ENCODE assay signal across 19 cellular contexts in genomic region chr11:19525276-19525675, GRCh38.
DNase-seq lines count a peak whose midpoint lies in the region; ATAC-seq and TF ChIP-seq lines count a peak whose summit lies in the region.
"Had no signal": no experiment of that assay in that cellular context is flagged by ENCODE, and none has a peak within 500 bp of the region (broad histone marks: within the 10 kb centered on the region; RNA-seq: fewer than 3 reads in every experiment).

No MANE protein-coding gene starts in this region.

- ATAC-seq in GM18873 (IDR thresholded peaks at IDR 0.05; ENCODE audit: low FRiP score, unreplicated experiment): peak; percentile 76
- peak; percentile 68 for ATAC-seq in GM21576 (IDR thresholded peaks at IDR 0.05; ENCODE audit: unreplicated experiment)
- ATAC-seq in HG03565 (IDR thresholded peaks at IDR 0.05; ENCODE audit: unreplicated experiment): peak; percentile 49
- no peak for ATAC-seq in HG02642 (IDR thresholded peaks at IDR 0.05; ENCODE audit: poor library complexity, unreplicated experiment)
- ATAC-seq in GM18511 (IDR thresholded peaks at IDR 0.05; ENCODE audit: unreplicated experiment): no peak
- ATAC-seq: PC-3, upper lobe of right lung had no signal

- peak overlapping the region; percentile 81 for H2BK12ac ChIP-seq in trophoblast cell (ENCODE audit: low read length)

- H3K14ac ChIP-seq in trophoblast cell (ENCODE audit: low read length): peak overlapping the region; percentile 46

- peak overlapping the region; percentile 80 for H4K91ac ChIP-seq in trophoblast cell (ENCODE audit: low read depth, low read length)

- no peak overlapping the region for H3K18ac ChIP-seq in trophoblast cell (ENCODE audit: low read length)

- H4K12ac ChIP-seq in trophoblast cell (ENCODE audit: low read depth, low read length): no peak overlapping the region

- H3K4me3 ChIP-seq in trophoblast cell (ENCODE audit: low read depth, low read length): no peak overlapping the region
- H3K4me3 ChIP-seq in SJCRH30: no peak overlapping the region
- H3K4me3 ChIP-seq in transverse colon: no peak overlapping the region
- H3K4me3 ChIP-seq: coronary artery, SK-N-MC, upper lobe of right lung had no signal

- DNase-seq in trophoblast cell (peak in 1 of 2 donors; percentile 16), SJCRH30 (no peak), transverse colon (no peak)
- DNase-seq: activated T-cell treated with anti-CD3 and anti-CD28 coated beads, Interleukin-2, amount 50 U/mL, for 1 hour; GF-D8; naive B cell; NCI-H1930; PC-3; small intestine; upper lobe of right lung had no signal

- in situ Hi-C loops in transverse colon (cut with MboI; ENCODE audit: low pct_ligation_motif_present in 1 of 4, low pct_unique_long_range_greater_than_20kb in 1 of 4, low sequenced_read_pairs in 3 of 4): loop anchor here in 2 of 4 donors (25.0 kb wide), 2 partner anchors 213 to 463 kb away; partner anchors contain the start of gene MRGPRX2 (in 2 of the 2)

- H3K36me3 ChIP-seq in trophoblast cell (ENCODE audit: control insufficient read depth in 1 of 2, insufficient read depth in 2 of 2, low read length in 2 of 2) (no peaks in the 10 kb centered on the region), SJCRH30 (no peaks in the 10 kb centered on the region), transverse colon (no peaks in the 10 kb centered on the region)
- H3K36me3 ChIP-seq: upper lobe of right lung had no signal

- H2BK120ac ChIP-seq in trophoblast cell (ENCODE audit: insufficient read depth, low read length, poor library complexity): peak overlapping the region; percentile 49

- peak overlapping the region; percentile 7 for H3K4me2 ChIP-seq in trophoblast cell (ENCODE audit: low read length)

- no peak overlapping the region for H3K27ac ChIP-seq in trophoblast cell (ENCODE audit: low read depth, low read length)
- H3K27ac ChIP-seq in SJCRH30: no peak overlapping the region
- no peak overlapping the region for H3K27ac ChIP-seq in transverse colon
- H3K27ac ChIP-seq: coronary artery, epithelial cell of prostate, parathyroid adenoma, SK-N-MC, upper lobe of right lung had no signal

- H3K79me1 ChIP-seq in trophoblast cell (ENCODE audit: low read length): peaks cover 16% of the 10 kb centered on the region

- intact Hi-C loops in transverse colon (cut with DNase I; ENCODE audit: low total_unique reads): no loop called here

- H3K9me3 ChIP-seq in trophoblast cell (ENCODE audit: insufficient read depth, low read depth, low read length): no peaks in the 10 kb centered on the region
- H3K9me3 ChIP-seq in SJCRH30 (replicated peaks): no peaks in the 10 kb centered on the region
- no peaks in the 10 kb centered on the region for H3K9me3 ChIP-seq in transverse colon
- H3K9me3 ChIP-seq: upper lobe of right lung had no signal

- H3K79me2 ChIP-seq in trophoblast cell (ENCODE audit: control insufficient read depth, insufficient read depth, low read length, poor library complexity): no peaks in the 10 kb centered on the region
- H3K79me2 ChIP-seq: parathyroid adenoma had no signal

- TF ChIP-seq EP300 in transverse colon (IDR thresholded peaks at IDR 0.05; ENCODE audit: low read depth): no peak

- H3K4me1 ChIP-seq in trophoblast cell (ENCODE audit: control insufficient read depth in 1 of 2, insufficient read depth in 2 of 2, low read length in 2 of 2): peaks cover 22 to 27% of the 10 kb centered on the region in 2 experiments
- H3K4me1 ChIP-seq in SJCRH30: peaks cover 5% of the 10 kb centered on the region
- peaks cover 0 to 4% (median 0%) of the 10 kb centered on the region in 4 donors for H3K4me1 ChIP-seq in transverse colon
- H3K4me1 ChIP-seq: parathyroid adenoma, upper lobe of right lung had no signal

- no peak for TF ChIP-seq POLR2A in transverse colon (IDR thresholded peaks at IDR 0.05)

- WGBS in trophoblast cell (ENCODE audit: extremely low coverage, insufficient coverage, insufficient read length): no CpG with 5 or more reads among the region's 7 CpGs
- 89 to 100% methylated on average over 3 to 7 of the region's 7 CpGs for WGBS in transverse colon (ENCODE audit: low coverage in 1 of 2), 2 donors

- peak overlapping the region; percentile 44 for H2BK5ac ChIP-seq in trophoblast cell (ENCODE audit: low read depth, low read length, poor library complexity)

- no peaks in the 10 kb centered on the region for H3K27me3 ChIP-seq in trophoblast cell (ENCODE audit: insufficient read depth, low read length)
- no peaks in the 10 kb centered on the region for H3K27me3 ChIP-seq in SJCRH30
- no peaks in the 10 kb centered on the region for H3K27me3 ChIP-seq in transverse colon
- H3K27me3 ChIP-seq: upper lobe of right lung had no signal

- no peak overlapping the region for H2AFZ ChIP-seq in trophoblast cell (ENCODE audit: insufficient read depth, low read length, poor library complexity)

- H2AK5ac ChIP-seq in trophoblast cell (ENCODE audit: low read length): no peak overlapping the region

- no peak overlapping the region for H3K23ac ChIP-seq in trophoblast cell (ENCODE audit: low read length)

- H4K8ac ChIP-seq in trophoblast cell (ENCODE audit: low read depth, low read length): peak overlapping the region; percentile 34

- no peak overlapping the region for H3K9ac ChIP-seq in trophoblast cell (ENCODE audit: low read length)
- H3K9ac ChIP-seq: parathyroid adenoma had no signal

- H3K4ac ChIP-seq in trophoblast cell (ENCODE audit: low read depth, low read length): no peak overlapping the region

- no peak for TF ChIP-seq CTCF in transverse colon (IDR thresholded peaks at IDR 0.05)

Comparison
In these comparisons a context has a peak if more than half of its experiments do, and no peak if none do; other contexts are left out.
1. ATAC-seq: peak in GM18873 (single experiment), GM21576 (single experiment) and HG03565 (single experiment); none in HG02642 (single experiment) and GM18511 (single experiment).